In the genomic region with DNA sequence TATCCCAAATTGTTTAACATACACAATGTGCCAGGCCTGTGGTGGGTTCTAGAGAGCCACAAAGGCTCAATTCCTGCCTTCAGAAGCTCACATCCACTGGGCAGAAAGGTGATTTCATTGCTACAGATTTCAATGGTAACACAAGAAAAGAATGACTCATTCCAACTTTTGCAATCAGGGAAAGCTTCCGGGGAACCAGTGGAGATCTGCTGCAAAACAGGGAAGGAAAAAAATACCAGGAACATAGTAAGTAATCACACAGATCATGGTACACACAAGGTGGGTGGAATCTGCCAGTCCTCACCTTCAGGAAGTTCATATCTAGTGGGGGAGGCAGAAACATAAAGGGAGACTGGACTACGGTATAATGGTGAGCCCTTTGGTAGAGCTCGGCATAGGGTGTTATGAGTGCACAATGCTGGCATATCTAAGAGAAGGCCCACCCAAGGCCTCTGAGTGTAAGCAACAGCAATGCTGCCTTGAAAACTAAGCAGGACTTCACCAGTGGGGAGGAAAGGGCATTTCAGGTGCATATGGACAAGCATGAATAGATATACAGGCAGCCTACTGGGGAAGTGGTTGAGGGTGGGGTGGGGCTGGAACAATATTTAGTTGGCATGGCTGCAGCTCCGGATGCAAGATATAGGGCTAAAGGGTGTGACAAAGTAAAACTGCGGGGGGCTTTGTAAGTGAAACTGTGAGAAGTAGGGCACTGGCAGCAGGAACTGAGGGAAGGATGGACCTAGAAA, we compare ENCODE assay signal across 8 cellular contexts. TPM values are rescaled to one million over a fixed set of nuclear protein-coding genes. Genes with fewer than 3 reads are reported as not detected.
DNase-seq lines count a peak whose midpoint lies in the region; ATAC-seq and TF ChIP-seq lines count a peak whose summit lies in the region.

No MANE protein-coding gene starts in this region.

- no peaks in the 10 kb centered on the region for H3K9me3 ChIP-seq in upper lobe of left lung

- WGBS in upper lobe of left lung, 2 donors = 75 to 77% methylated on average over 5 of the region's 5 CpGs
- 82 to 88% methylated on average over 5 of the region's 5 CpGs for WGBS in lower leg skin, 2 donors

- H3K4me3 Mint-ChIP-seq in activated T-cell treated with anti-CD3 and anti-CD28 coated beads, Interleukin-2, amount 50 U/mL, for 4 hours = peak overlapping the region; percentile 54

- no peaks in the 10 kb centered on the region for H3K27me3 Mint-ChIP-seq in activated T-cell treated with anti-CD3 and anti-CD28 coated beads, Interleukin-2, amount 50 U/mL, for 4 hours (ENCODE audit: low read depth)

- peaks cover 74% of the 10 kb centered on the region for H3K4me1 Mint-ChIP-seq in activated T-cell treated with anti-CD3 and anti-CD28 coated beads, Interleukin-2, amount 50 U/mL, for 4 hours (ENCODE audit: low read depth)

- TF ChIP-seq CTCF in upper lobe of left lung (IDR thresholded peaks at IDR 0.05) (no peak), lower leg skin (IDR thresholded peaks at IDR 0.05) (no peak)

- H3K9me3 Mint-ChIP-seq in activated T-cell treated with anti-CD3 and anti-CD28 coated beads, Interleukin-2, amount 50 U/mL, for 4 hours = no peaks in the 10 kb centered on the region

- H3K36me3 Mint-ChIP-seq in activated T-cell treated with anti-CD3 and anti-CD28 coated beads, Interleukin-2, amount 50 U/mL, for 4 hours (ENCODE audit: insufficient read depth) = peaks cover 2% of the 10 kb centered on the region

- TF ChIP-seq EP300 in upper lobe of left lung (IDR thresholded peaks at IDR 0.05) = no peak

- H3K4me3 ChIP-seq in upper lobe of left lung (no peak overlapping the region), lower leg skin (ENCODE audit: low read depth, poor library complexity, severe bottlenecking) (no peak overlapping the region)

- intact Hi-C loops in lower leg skin (cut with DNase I; ENCODE audit: low total_unique reads) = no loop called here

- H3K27me3 ChIP-seq in upper lobe of left lung = no peaks in the 10 kb centered on the region

- DNase-seq in activated gamma-delta T cell treated with Interleukin-2 at 50 U/mL for 16 hours (peak; percentile 49), activated gamma-delta T cell (lab: John Stamatoyannopoulos, UW) (no peak), glomerular visceral epithelial cell (ENCODE audit: extremely low spot score) (peak; percentile 13), upper lobe of left lung (peak in 1 of 2 donors; percentile 37), GM03348 (ENCODE audit: low spot score) (no peak), lower leg skin (ENCODE audit: low spot score in 2 of 2) (no peak)
- DNase-seq in activated T-cell treated with anti-CD3 and anti-CD28 coated beads, Interleukin-2, amount 50 U/mL, for 4 hours = no peak

- H3K36me3 ChIP-seq in upper lobe of left lung = no peaks in the 10 kb centered on the region

- ATAC-seq in activated T-cell treated with anti-CD3 and anti-CD28 coated beads, Interleukin-2, amount 50 U/mL, for 4 hours = peak in 1 of 2 donors; percentile 16
- ATAC-seq in upper lobe of left lung (ENCODE audit: low FRiP score in 2 of 2) = peak; percentile 49 to 59
- no peak for ATAC-seq in HG02678 (IDR thresholded peaks at IDR 0.05; ENCODE audit: unreplicated experiment)

- no peak for TF ChIP-seq POLR2A in upper lobe of left lung (IDR thresholded peaks at IDR 0.05)
- no peak for TF ChIP-seq POLR2A in lower leg skin (IDR thresholded peaks at IDR 0.05)

- H3K4me1 ChIP-seq in upper lobe of left lung = peaks cover 0 to 13% (median 4%) of the 10 kb centered on the region in 4 donors

- H3K27ac ChIP-seq in upper lobe of left lung = peak overlapping the region in 2 of 4 donors; percentile 48 to 53

RNA-seq across cellular contexts. Expression of a gene that starts 24.2 kb away (rescaled TPM):
- 10 to 100 TPM in 2 of 3 donors, 1 to 10 TPM in 1; 7.4 to 13.2 (median 10.6) TPM for total RNA-seq in activated T-cell treated with anti-CD3 and anti-CD28 coated beads, Interleukin-2, amount 50 U/mL, for 4 hours
- total RNA-seq in upper lobe of left lung = 10 to 100 TPM; 13.6 to 28.0 (median 20.6) TPM
- total RNA-seq in lower leg skin = 1 to 10 TPM; 1.5 to 3.3 (median 1.8) TPM

Comparison
In these comparisons a context has a peak if more than half of its experiments do, and no peak if none do; other contexts are left out.
1. DNase-seq: peak in activated gamma-delta T cell treated with Interleukin-2 at 50 U/mL for 16 hours (single experiment) and glomerular visceral epithelial cell (single experiment); none in activated gamma-delta T cell (single experiment), activated T-cell treated with anti-CD3 and anti-CD28 coated beads, Interleukin-2, amount 50 U/mL, for 4 hours (single experiment), GM03348 (single experiment) and lower leg skin (0 of 2).